In the genomic region with DNA sequence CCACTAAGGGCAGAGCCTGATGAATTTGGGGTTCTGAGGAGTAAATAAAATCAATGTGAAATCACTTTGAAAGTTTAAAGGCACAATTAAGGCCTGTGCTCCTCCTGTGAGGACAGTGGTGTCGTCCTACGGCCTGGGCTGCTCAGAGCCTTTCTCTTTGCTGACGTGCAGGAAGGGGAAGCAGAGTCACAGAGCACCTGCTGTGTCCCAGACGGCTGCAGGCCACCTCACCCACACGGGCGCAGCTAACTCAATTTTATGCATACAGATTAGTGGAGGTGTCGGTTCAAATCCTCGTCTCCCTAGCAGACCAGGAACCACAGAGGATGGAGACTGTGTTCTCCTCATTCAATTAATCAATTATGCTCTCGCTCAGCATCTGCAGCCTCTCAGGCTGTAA, we compare ENCODE assay signal across 15 cellular contexts. TPM values are rescaled to one million over a fixed set of nuclear protein-coding genes. Genes with fewer than 3 reads are reported as not detected.
DNase-seq lines count a peak whose midpoint lies in the region; ATAC-seq and TF ChIP-seq lines count a peak whose summit lies in the region.
"Had no signal": no experiment of that assay in that cellular context is flagged by ENCODE, and none has a peak within 500 bp of the region (broad histone marks: within the 10 kb centered on the region; RNA-seq: fewer than 3 reads in every experiment).

No MANE protein-coding gene starts in this region.

- TF ChIP-seq CTCF in glutamatergic neuron (IDR thresholded peaks at IDR 0.05; ENCODE audit: partially characterized antibody, unreplicated experiment) (no peak), HFFc6 (IDR thresholded peaks at IDR 0.05) (no peak)

- no peaks in the 10 kb centered on the region for H3K79me2 ChIP-seq in Karpas-422 (ENCODE audit: low read length)

- H3K27me3 Mint-ChIP-seq in glutamatergic neuron (ENCODE audit: unreplicated experiment): peaks cover 18% of the 10 kb centered on the region
- peaks cover 12 to 62% (median 52%) of the 10 kb centered on the region in 5 donors for H3K27me3 Mint-ChIP-seq in naive thymus-derived CD8-positive, alpha-beta T cell
- peaks cover 37% of the 10 kb centered on the region for H3K27me3 Mint-ChIP-seq in HFFc6 (ENCODE audit: insufficient read depth)

- H3K9me3 Mint-ChIP-seq in glutamatergic neuron (ENCODE audit: unreplicated experiment): peaks cover 11% of the 10 kb centered on the region
- H3K9me3 Mint-ChIP-seq in naive thymus-derived CD8-positive, alpha-beta T cell: peaks cover 0 to 10% (median 3%) of the 10 kb centered on the region in 9 donors
- H3K9me3 Mint-ChIP-seq in HFFc6: no peaks in the 10 kb centered on the region
- H3K9me3 Mint-ChIP-seq: H9 had no signal

- no peaks in the 10 kb centered on the region for H3K27me3 ChIP-seq in Karpas-422 (ENCODE audit: low read length)
- H3K27me3 ChIP-seq: BE2C had no signal

- H3K27ac Mint-ChIP-seq in glutamatergic neuron (ENCODE audit: unreplicated experiment) (peak overlapping the region; percentile 86), HFFc6 (no peak overlapping the region)
- no peak overlapping the region for H3K27ac Mint-ChIP-seq in naive thymus-derived CD8-positive, alpha-beta T cell
- H3K27ac Mint-ChIP-seq: H9 had no signal

- H4K20me1 ChIP-seq in Karpas-422 (ENCODE audit: insufficient read depth, low read depth, low read length): peaks cover 11% of the 10 kb centered on the region

- H3K4me3 Mint-ChIP-seq in glutamatergic neuron (ENCODE audit: unreplicated experiment) (peak overlapping the region; percentile 15), HFFc6 (no peak overlapping the region)
- H3K4me3 Mint-ChIP-seq in naive thymus-derived CD8-positive, alpha-beta T cell: no peak overlapping the region
- H3K4me3 Mint-ChIP-seq: CD8-positive, alpha-beta memory T cell; H9 had no signal

- H3K36me3 Mint-ChIP-seq in glutamatergic neuron (ENCODE audit: unreplicated experiment) (peaks cover 11% of the 10 kb centered on the region), HFFc6 (ENCODE audit: low read depth) (no peaks in the 10 kb centered on the region)
- no peaks in the 10 kb centered on the region for H3K36me3 Mint-ChIP-seq in naive thymus-derived CD8-positive, alpha-beta T cell
- H3K36me3 Mint-ChIP-seq: CD8-positive, alpha-beta memory T cell had no signal

- H3K4me3 ChIP-seq in Karpas-422 (ENCODE audit: low read length): no peak overlapping the region
- H3K4me3 ChIP-seq: A549 had no signal

- DNase-seq in Karpas-422 (peak; percentile 48), NCI-H82 treated with DMSO at 0.1 percent for 48 hours (lab: John Stamatoyannopoulos, UW; ENCODE audit: unreplicated experiment) (peak; percentile 8), glutamatergic neuron (no peak), HFFc6 (no peak)
- no peak for DNase-seq in naive thymus-derived CD8-positive, alpha-beta T cell
- no peak for DNase-seq in stimulated activated naive CD8-positive, alpha-beta T cell treated with anti-CD3 and anti-CD28 coated beads, Interleukin-15, Interleukin-2, amounts not matched to agents 100 U/mL and 50 U/mL, for 24 hours
- DNase-seq: BE2C; CD8-positive, alpha-beta memory T cell; DND-41; GDM1; GOT3; H9 had no signal

- H2AFZ ChIP-seq in Karpas-422 (ENCODE audit: low read length): no peak overlapping the region

- H3K4me1 ChIP-seq in Karpas-422 (ENCODE audit: low read length): peaks cover 26% of the 10 kb centered on the region
- H3K4me1 ChIP-seq: A549 had no signal

- no peaks in the 10 kb centered on the region for H3K9me2 ChIP-seq in Karpas-422 (replicated peaks; ENCODE audit: insufficient read depth, low read length)

- no peak for ATAC-seq in HG03521 (IDR thresholded peaks at IDR 0.05; ENCODE audit: unreplicated experiment)
- no peak for ATAC-seq in naive thymus-derived CD8-positive, alpha-beta T cell
- no peak for ATAC-seq in stimulated activated naive CD8-positive, alpha-beta T cell treated with anti-CD3 and anti-CD28 coated beads, Interleukin-15, Interleukin-2, amounts not matched to agents 100 U/mL and 50 U/mL, for 24 hours
- ATAC-seq: A549 had no signal

- peaks cover 58% of the 10 kb centered on the region for H3K4me1 Mint-ChIP-seq in glutamatergic neuron (ENCODE audit: low read depth, unreplicated experiment)
- peaks cover 0 to 5% (median 2%) of the 10 kb centered on the region in 4 donors for H3K4me1 Mint-ChIP-seq in naive thymus-derived CD8-positive, alpha-beta T cell
- peaks cover 6% of the 10 kb centered on the region; the same call in 1 of the 2 replicates for H3K4me1 Mint-ChIP-seq in HFFc6 (ENCODE audit: low read depth)

- no peaks in the 10 kb centered on the region for H3K9me3 ChIP-seq in Karpas-422 (ENCODE audit: low read length)
- H3K9me3 ChIP-seq: BE2C, Caco-2 had no signal

- POLR2A ChIA-PET in naive thymus-derived CD8-positive, alpha-beta T cell (lab: Charles Lee): no interaction called here

- no peak overlapping the region for H3K4me2 ChIP-seq in Karpas-422 (ENCODE audit: low read depth, low read length, poor library complexity, severe bottlenecking)
- H3K4me2 ChIP-seq: A549 had no signal

- no peak overlapping the region for H3K27ac ChIP-seq in Karpas-422 (ENCODE audit: low read length)
- H3K27ac ChIP-seq: A549 had no signal

- H3K9ac ChIP-seq in Karpas-422 (ENCODE audit: low read length): no peak overlapping the region

- H3K36me3 ChIP-seq in Karpas-422 (ENCODE audit: insufficient read depth, low read length): no peaks in the 10 kb centered on the region
- H3K36me3 ChIP-seq: BE2C had no signal

RNA-seq across cellular contexts. Expression of gene DLK1, which starts 11.4 kb away (rescaled TPM):
- total RNA-seq in Karpas-422 (2014; rRNA removed; shearing (Covaris generic); ENCODE audit: low replicate concordance): not detected in 2 replicates
- total RNA-seq in glutamatergic neuron (ENCODE audit: unreplicated experiment): 37.3 TPM
- not detected for total RNA-seq in naive thymus-derived CD8-positive, alpha-beta T cell
- not detected for polyA plus RNA-seq in naive thymus-derived CD8-positive, alpha-beta T cell
- not detected for total RNA-seq in HFFc6 (2021; fragmentation: NEBNext Ultra II Directional; extraction: Animal tissue kit (Norgen Biotek cat#: 25700))
- total RNA-seq: Caco-2; CD8-positive, alpha-beta memory T cell had no signal
- polyA plus RNA-seq: CD8-positive, alpha-beta memory T cell had no signal

Comparison
In these comparisons a context has a peak if more than half of its experiments do, and no peak if none do; other contexts are left out.
1. DNase-seq: peak in Karpas-422 (single experiment) and NCI-H82 treated with DMSO at 0.1 percent for 48 hours (single experiment); none in glutamatergic neuron (single experiment), naive thymus-derived CD8-positive, alpha-beta T cell (0 of 10), stimulated activated naive CD8-positive, alpha-beta T cell treated with anti-CD3 and anti-CD28 coated beads, Interleukin-15, Interleukin-2, amounts not matched to agents 100 U/mL and 50 U/mL, for 24 hours (single experiment) and HFFc6 (single experiment).
2. RNA of gene DLK1, which starts 11.4 kb away (total RNA-seq): 37.3 TPM in glutamatergic neuron (single experiment); not detected in Karpas-422, not detected in naive thymus-derived CD8-positive, alpha-beta T cell and not detected in HFFc6; every median in the first group is over 10 times any median in the second.